In the genomic region with DNA sequence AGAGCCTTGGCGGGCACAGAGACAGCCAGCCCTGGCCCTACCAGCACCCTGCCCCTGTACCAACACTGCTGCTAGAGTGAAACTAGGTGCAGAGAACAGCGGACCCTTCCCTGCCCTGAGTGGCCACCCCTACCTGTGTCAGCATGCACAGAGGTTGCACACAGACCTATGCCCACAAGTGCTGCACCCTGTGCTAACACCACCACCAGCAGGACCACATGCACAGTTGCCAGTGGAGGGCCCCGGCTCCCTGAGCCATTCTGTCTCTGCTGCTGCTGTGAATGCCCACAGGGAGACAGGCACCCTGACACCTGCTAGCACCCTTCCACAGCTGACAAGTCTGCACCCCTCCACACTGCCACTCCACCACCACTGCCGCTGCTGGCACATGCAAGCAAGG, we compare ENCODE assay signal across 18 cellular contexts.
A peak's percentile ranks its signal among the peaks of the same experiment; 100 is the strongest.
DNase-seq lines count a peak whose midpoint lies in the region; ATAC-seq and TF ChIP-seq lines count a peak whose summit lies in the region.
"Had no signal": no experiment of that assay in that cellular context is flagged by ENCODE, and none has a peak within 500 bp of the region (broad histone marks: within the 10 kb centered on the region; RNA-seq: fewer than 3 reads in every experiment).

No MANE protein-coding gene starts in this region.

- WGBS in trophoblast cell (ENCODE audit: extremely low coverage, insufficient coverage, insufficient read length) = no CpG with 5 or more reads among the region's 4 CpGs

- no peak overlapping the region for H2BK120ac ChIP-seq in trophoblast cell (ENCODE audit: insufficient read depth, low read length, poor library complexity)

- H3K23ac ChIP-seq in trophoblast cell (ENCODE audit: low read length) = no peak overlapping the region

- H3K9me3 ChIP-seq in BLaER1 = no peaks in the 10 kb centered on the region
- H3K9me3 ChIP-seq in trophoblast cell (ENCODE audit: insufficient read depth, low read depth, low read length) = no peaks in the 10 kb centered on the region
- no peaks in the 10 kb centered on the region for H3K9me3 ChIP-seq in PC-3 (ENCODE audit: low read length)
- H3K9me3 ChIP-seq: HAP-1 had no signal

- H3K4ac ChIP-seq in trophoblast cell (ENCODE audit: low read depth, low read length) = no peak overlapping the region

- CTCF ChIA-PET in PC-3 (lab: Charles Lee) = no interaction called here

- H3K4me1 ChIP-seq in BLaER1 = peaks cover 24% of the 10 kb centered on the region
- no peaks in the 10 kb centered on the region for H3K4me1 ChIP-seq in trophoblast cell (ENCODE audit: control insufficient read depth in 1 of 2, insufficient read depth in 2 of 2, low read length in 2 of 2)
- H3K4me1 ChIP-seq in PC-3 (ENCODE audit: insufficient read depth, low read length) = no peaks in the 10 kb centered on the region
- H3K4me1 ChIP-seq: HAP-1 had no signal

- H4K8ac ChIP-seq in trophoblast cell (ENCODE audit: low read depth, low read length) = no peak overlapping the region

- H3K36me3 ChIP-seq in BLaER1 (no peaks in the 10 kb centered on the region), trophoblast cell (ENCODE audit: control insufficient read depth in 1 of 2, insufficient read depth in 2 of 2, low read length in 2 of 2) (no peaks in the 10 kb centered on the region), PC-3 (ENCODE audit: low read depth, low read length) (no peaks in the 10 kb centered on the region)
- H3K36me3 ChIP-seq: HAP-1 had no signal

- POLR2A ChIA-PET in PC-3 (lab: Charles Lee; ENCODE audit: unreplicated experiment) = no interaction called here

- H3K27ac Mint-ChIP-seq in chondrocyte (ENCODE audit: unreplicated experiment) = no peak overlapping the region
- H3K27ac Mint-ChIP-seq in stimulated activated memory B cell treated with anti-CD40 and anti-IgM and Interleukin-4, amounts not matched to agents 10 μg/mL and 1 μg/mL and 100 μg/mL, for 72 hours = no peak overlapping the region
- H3K27ac Mint-ChIP-seq: CD8-positive, alpha-beta T cell; GM23338; HFFc6 had no signal

- H3K27ac ChIP-seq in BLaER1 (no peak overlapping the region), trophoblast cell (ENCODE audit: low read depth, low read length) (no peak overlapping the region), PC-3 (ENCODE audit: low read length) (no peak overlapping the region)
- H3K27ac ChIP-seq: C4-2B had no signal

- DNase-seq in chondrocyte (ENCODE audit: low spot score) (peak; percentile 72), trophoblast cell (no peak), PC-3 (no peak), foreskin fibroblast (no peak), AML-193 (lab: John Stamatoyannopoulos, UW) (no peak)
- DNase-seq: 8988T, COR-L47, DND-41, GDM1, HFFc6 had no signal

- H4K91ac ChIP-seq in trophoblast cell (ENCODE audit: low read depth, low read length) = no peak overlapping the region

- H3F3A ChIP-seq in PC-3 (ENCODE audit: low read length, unreplicated experiment) = no peaks in the 10 kb centered on the region

- H3K4me3 Mint-ChIP-seq in chondrocyte (ENCODE audit: unreplicated experiment) = no peak overlapping the region
- H3K4me3 Mint-ChIP-seq in stimulated activated memory B cell treated with anti-CD40 and anti-IgM and Interleukin-4, amounts not matched to agents 10 μg/mL and 1 μg/mL and 100 μg/mL, for 72 hours = no peak overlapping the region
- H3K4me3 Mint-ChIP-seq: CD8-positive, alpha-beta T cell; GM23338; HFFc6 had no signal

- H3K9me3 Mint-ChIP-seq in chondrocyte (ENCODE audit: low read depth) = peaks cover 4% of the 10 kb centered on the region
- H3K9me3 Mint-ChIP-seq in stimulated activated memory B cell treated with anti-CD40 and anti-IgM and Interleukin-4, amounts not matched to agents 10 μg/mL and 1 μg/mL and 100 μg/mL, for 72 hours = no peaks in the 10 kb centered on the region
- H3K9me3 Mint-ChIP-seq: CD8-positive, alpha-beta T cell; GM23338; HFFc6 had no signal

- H3K9me2 ChIP-seq in PC-3 (replicated peaks; ENCODE audit: low read length) = no peaks in the 10 kb centered on the region

- H2AK5ac ChIP-seq in trophoblast cell (ENCODE audit: low read length) = no peak overlapping the region

- H3K9ac ChIP-seq in BLaER1 = no peak overlapping the region
- no peak overlapping the region for H3K9ac ChIP-seq in trophoblast cell (ENCODE audit: low read length)
- no peak overlapping the region for H3K9ac ChIP-seq in PC-3 (ENCODE audit: low read length)

- no peak for TF ChIP-seq CTCF in chondrocyte (IDR thresholded peaks at IDR 0.05)
- TF ChIP-seq CTCF in PC-3 (conservative IDR thresholded peaks at IDR 0.05; ENCODE audit: low read depth, low read length) = no peak
- TF ChIP-seq CTCF in foreskin fibroblast (IDR thresholded peaks at IDR 0.05; ENCODE audit: low read depth, low read length) = no peak

- H3K14ac ChIP-seq in trophoblast cell (ENCODE audit: low read length) = no peak overlapping the region

- no peak overlapping the region for H3K18ac ChIP-seq in trophoblast cell (ENCODE audit: low read length)

- no peak overlapping the region for H2BK12ac ChIP-seq in trophoblast cell (ENCODE audit: low read length)

- H3K4me2 ChIP-seq in BLaER1 (peak overlapping the region; percentile 62), trophoblast cell (ENCODE audit: low read length) (no peak overlapping the region), PC-3 (ENCODE audit: low read length) (no peak overlapping the region)
- H3K4me2 ChIP-seq: GM23338 had no signal

- no peaks in the 10 kb centered on the region for H4K20me1 ChIP-seq in BLaER1
- H4K20me1 ChIP-seq in PC-3 (ENCODE audit: low read length) = no peaks in the 10 kb centered on the region

- H3K4me3 ChIP-seq in BLaER1 (no peak overlapping the region), trophoblast cell (ENCODE audit: low read depth, low read length) (peak overlapping the region; percentile 39), PC-3 (ENCODE audit: low read length) (no peak overlapping the region), foreskin fibroblast (ENCODE audit: low read depth in 1 of 2, low read length in 2 of 2) (no peak overlapping the region)
- H3K4me3 ChIP-seq: GM23338, HAP-1 had no signal

- no peak overlapping the region for H4K12ac ChIP-seq in trophoblast cell (ENCODE audit: low read depth, low read length)

- H3K27me3 ChIP-seq in BLaER1 (no peaks in the 10 kb centered on the region), trophoblast cell (ENCODE audit: insufficient read depth, low read length) (no peaks in the 10 kb centered on the region), PC-3 (ENCODE audit: low read length) (no peaks in the 10 kb centered on the region)

- peak; percentile 42 for ATAC-seq in stimulated activated memory B cell treated with anti-CD40 and anti-IgM and Interleukin-4, amounts not matched to agents 10 μg/mL and 1 μg/mL and 100 μg/mL, for 72 hours
- ATAC-seq in PC-3 (no peak), HG03139 (IDR thresholded peaks at IDR 0.05; ENCODE audit: unreplicated experiment) (no peak)
- ATAC-seq: CD8-positive, alpha-beta T cell; GM23338; HepG2 had no signal

- no TSS peak for BruUV-seq in PC-3 (replicated peaks; lab: Mats Ljungman, UMichigan)

- H2AFZ ChIP-seq in trophoblast cell (ENCODE audit: insufficient read depth, low read length, poor library complexity) (no peak overlapping the region), PC-3 (ENCODE audit: low read length) (no peak overlapping the region)
- H2AFZ ChIP-seq: GM23338 had no signal

- H3K79me1 ChIP-seq in trophoblast cell (ENCODE audit: low read length) = no peaks in the 10 kb centered on the region

- H3K4me1 Mint-ChIP-seq in chondrocyte (ENCODE audit: low read depth) = peaks cover 18% of the 10 kb centered on the region
- no peaks in the 10 kb centered on the region for H3K4me1 Mint-ChIP-seq in stimulated activated memory B cell treated with anti-CD40 and anti-IgM and Interleukin-4, amounts not matched to agents 10 μg/mL and 1 μg/mL and 100 μg/mL, for 72 hours

- intact Hi-C loops in PC-3 (cut with micrococcal nuclease) = no loop called here

- H2BK5ac ChIP-seq in trophoblast cell (ENCODE audit: low read depth, low read length, poor library complexity) = no peak overlapping the region

- H3K27me3 Mint-ChIP-seq in chondrocyte (ENCODE audit: low read depth) = no peaks in the 10 kb centered on the region
- peaks cover 26% of the 10 kb centered on the region for H3K27me3 Mint-ChIP-seq in stimulated activated memory B cell treated with anti-CD40 and anti-IgM and Interleukin-4, amounts not matched to agents 10 μg/mL and 1 μg/mL and 100 μg/mL, for 72 hours

- no peaks in the 10 kb centered on the region for H3K36me3 Mint-ChIP-seq in chondrocyte (ENCODE audit: low read depth)
- H3K36me3 Mint-ChIP-seq in stimulated activated memory B cell treated with anti-CD40 and anti-IgM and Interleukin-4, amounts not matched to agents 10 μg/mL and 1 μg/mL and 100 μg/mL, for 72 hours = no peaks in the 10 kb centered on the region
- H3K36me3 Mint-ChIP-seq: CD8-positive, alpha-beta T cell had no signal

- no peaks in the 10 kb centered on the region for H3K79me2 ChIP-seq in trophoblast cell (ENCODE audit: control insufficient read depth, insufficient read depth, low read length, poor library complexity)
- H3K79me2 ChIP-seq in PC-3 (ENCODE audit: low read length) = no peaks in the 10 kb centered on the region
